ENCODE assay signal across 19 cellular contexts in genomic region chr5:27308151-27308550, GRCh38.
A peak's percentile ranks its signal among the peaks of the same experiment; 100 is the strongest.
DNase-seq lines count a peak whose midpoint lies in the region; ATAC-seq and TF ChIP-seq lines count a peak whose summit lies in the region.
"Had no signal": no experiment of that assay in that cellular context is flagged by ENCODE, and none has a peak within 500 bp of the region (broad histone marks: within the 10 kb centered on the region; RNA-seq: fewer than 3 reads in every experiment).

No MANE protein-coding gene starts in this region.

- intact Hi-C loops in left ventricle myocardium superior (cut with micrococcal nuclease), result no loop called here

- TF ChIP-seq CTCF in AG10803 (conservative IDR thresholded peaks at IDR 0.05; ENCODE audit: low read length), result no peak
- TF ChIP-seq CTCF in fibroblast of mammary gland (conservative IDR thresholded peaks at IDR 0.05; ENCODE audit: control insufficient read depth, insufficient read depth, low read depth, low read length), result no peak

- ATAC-seq in HG02623 (IDR thresholded peaks at IDR 0.05; ENCODE audit: unreplicated experiment) (no peak), left ventricle myocardium superior (no peak), HG03520 (IDR thresholded peaks at IDR 0.05; ENCODE audit: unreplicated experiment) (no peak), GM18519 (IDR thresholded peaks at IDR 0.05; ENCODE audit: low FRiP score, unreplicated experiment) (no peak)
- ATAC-seq: left lung; stimulated activated effector memory CD8-positive, alpha-beta T cell treated with anti-CD3 and anti-CD28 coated beads, Interleukin-12 subunit alpha, Interleukin-12 subunit beta, amount 100 ng/mL, for 72 hours had no signal

- DNase-seq in AG10803 (ENCODE audit: low read depth) (peak; percentile 20), HPDE6-E6E7 (ENCODE audit: extremely low spot score) (peak; percentile 4), T1000 (lab: John Stamatoyannopoulos, UW) (peak; percentile 35), fibroblast of mammary gland (ENCODE audit: low read depth) (peak; percentile 67), left ventricle myocardium superior (no peak)
- DNase-seq: activated CD4-positive, alpha-beta memory T cell treated with anti-CD3 and anti-CD28 coated beads, Interleukin-2, amount 10 ng/mL, durations not matched to agents 7 days and 5 days; activated CD4-positive, CD25-positive, alpha-beta regulatory T cell; activated T-cell treated with anti-CD3 and anti-CD28 coated beads for 4 hours; effector CD4-positive, alpha-beta T cell; left lung; MG63; NCI-H1436 treated with DMSO at 0.1 percent for 48 hours; NCI-H2171 treated with DMSO at 0.1 percent for 48 hours; NCI-H748 treated with DMSO at 0.1 percent for 48 hours; nephron progenitor cell had no signal

- H3K4me3 ChIP-seq in AG10803 (ENCODE audit: low read length) (no peak overlapping the region), fibroblast of mammary gland (ENCODE audit: control insufficient read depth, low read depth, low read length) (no peak overlapping the region)
- H3K4me3 ChIP-seq: left lung, MG63 had no signal
